ENCODE assay signal across 1 cellular context in genomic region chr4:4601803-4602369, GRCh38.
TF ChIP-seq lines count a peak whose summit lies in the region.

No MANE protein-coding gene starts in this region.

TF ChIP-seq in K562, 482 proteins besides CTCF, POLR2A, EP300 and RAD21 (continued from another document):
- peak; percentile 67 for TF ChIP-seq MGA (IDR thresholded peaks at IDR 0.05)
- TF ChIP-seq ERF (CRISPR knock-in tag; IDR thresholded peaks at IDR 0.05): no peak
- TF ChIP-seq SRSF1 (IDR thresholded peaks at IDR 0.05; ENCODE audit: low read depth, low read length): no peak
